Comparison of ENCODE assay signal across 16 cellular contexts in the genomic region with DNA sequence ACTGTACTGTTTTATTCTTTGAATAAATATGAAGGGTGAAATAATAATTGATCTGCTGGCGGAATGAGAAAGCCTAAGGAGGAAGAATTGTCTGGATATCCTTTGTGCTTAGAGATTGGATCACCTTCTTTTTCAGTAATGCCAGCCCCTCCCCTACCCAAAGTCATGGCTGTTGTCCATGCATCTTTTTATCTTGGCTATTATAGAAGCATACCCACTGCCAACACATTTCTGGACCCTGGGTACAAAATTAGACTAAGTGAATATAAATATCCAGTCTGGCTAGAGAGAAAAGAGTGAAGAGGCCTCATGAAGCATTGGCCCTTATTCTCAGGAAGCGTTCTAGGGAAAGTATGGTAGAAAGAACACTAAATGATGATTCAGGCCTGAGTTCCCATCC. TPM values are rescaled to one million over a fixed set of nuclear protein-coding genes. Genes with fewer than 3 reads are reported as not detected.
A peak's percentile ranks its signal among the peaks of the same experiment; 100 is the strongest.
DNase-seq lines count a peak whose midpoint lies in the region; ATAC-seq, FAIRE-seq and TF ChIP-seq lines count a peak whose summit lies in the region.
"Had no signal": no experiment of that assay in that cellular context is flagged by ENCODE, and none has a peak within 500 bp of the region (broad histone marks: within the 10 kb centered on the region; RNA-seq: fewer than 3 reads in every experiment).

No MANE protein-coding gene starts in this region.

- no peak for FAIRE-seq in urothelium cell line (lab: Jason Lieb, UNC)
- FAIRE-seq: islet of Langerhans had no signal

- intact Hi-C loops in HCT116 (cut with micrococcal nuclease) (no loop called here), ascending aorta (cut with DNase I) (no loop called here)

- no peak for ATAC-seq in HCT116
- ATAC-seq in gastroesophageal sphincter, result no peak
- ATAC-seq in HG03432 (IDR thresholded peaks at IDR 0.05; ENCODE audit: unreplicated experiment), result no peak
- ATAC-seq: activated T-cell treated with anti-CD3 and anti-CD28 coated beads, Interleukin-2, amount 50 U/mL, for 4 hours had no signal

- peaks cover 57 to 80% of the 10 kb centered on the region in 2 experiments for H3K4me1 ChIP-seq in HCT116 (ENCODE audit: control insufficient read depth in 1 of 2, insufficient read depth in 2 of 2, low read length in 2 of 2)
- H3K4me1 ChIP-seq in ascending aorta, result peaks cover 0 to 34% of the 10 kb centered on the region in 2 donors
- peaks cover 0 to 46% (median 11%) of the 10 kb centered on the region in 3 donors for H3K4me1 ChIP-seq in gastroesophageal sphincter
- H3K4me1 ChIP-seq in skeletal muscle tissue (ENCODE audit: control insufficient read depth in 3 of 3, insufficient read depth in 3 of 3, low read length in 3 of 3), result peaks cover 12 to 21% (median 13%) of the 10 kb centered on the region in 3 donors
- H3K4me1 ChIP-seq: Peyer's patch had no signal

- RAD21 ChIA-PET in HCT116 (lab: Charles Lee; ENCODE audit: low non-redundant PET in 1 of 2, low total read pairs in 2 of 2, uncharacterized antibody in 2 of 2, unreplicated experiment in 2 of 2), result no interaction called here

- no peak for TF ChIP-seq EP300 in gastroesophageal sphincter (IDR thresholded peaks at IDR 0.05)

- H3K36me3 ChIP-seq in HCT116 (ENCODE audit: control insufficient read depth in 1 of 2, insufficient read depth in 2 of 2, low read length in 2 of 2) (no peaks in the 10 kb centered on the region), ascending aorta (no peaks in the 10 kb centered on the region), gastroesophageal sphincter (no peaks in the 10 kb centered on the region), skeletal muscle tissue (ENCODE audit: control insufficient read depth in 3 of 3, insufficient read depth in 3 of 3, low read length in 3 of 3) (no peaks in the 10 kb centered on the region)
- H3K36me3 ChIP-seq: Peyer's patch had no signal

- CTCF ChIA-PET in HCT116 (lab: Charles Lee), result no interaction called here

- H3K9ac ChIP-seq in HCT116 (ENCODE audit: low read length) (0 out of 2 replicates have a peak overlapping the region, but pooled peaks have one; percentile 9), skeletal muscle tissue (ENCODE audit: low read depth in 1 of 3, low read length in 3 of 3) (no peak overlapping the region)

- TF ChIP-seq POLR2A in HCT116 (IDR thresholded peaks at IDR 0.05; ENCODE audit: borderline replicate concordance, extremely low read depth, insufficient read depth, insufficient read length) (no peak), gastroesophageal sphincter (IDR thresholded peaks at IDR 0.05) (no peak)

- no peaks in the 10 kb centered on the region for H4K20me1 ChIP-seq in HCT116 (ENCODE audit: insufficient read depth)

- H3K9me2 ChIP-seq in HCT116 (ENCODE audit: insufficient read depth), result no peaks in the 10 kb centered on the region

- peak overlapping the region; percentile 69 for H3K4me2 ChIP-seq in HCT116 (ENCODE audit: low read length)

- H3K27me3 ChIP-seq in HCT116 (ENCODE audit: insufficient read depth, low read length) (no peaks in the 10 kb centered on the region), ascending aorta (no peaks in the 10 kb centered on the region), gastroesophageal sphincter (no peaks in the 10 kb centered on the region), skeletal muscle tissue (ENCODE audit: control insufficient read depth in 3 of 3, insufficient read depth in 3 of 3, low read length in 3 of 3) (no peaks in the 10 kb centered on the region)
- H3K27me3 ChIP-seq: Peyer's patch had no signal

- no TSS peak for BruUV-seq in HCT116 (replicated peaks; lab: Mats Ljungman, UMichigan)

- H3K9me3 ChIP-seq in HCT116 (ENCODE audit: control insufficient read depth in 1 of 2, insufficient read depth in 1 of 2, low read depth in 1 of 2, low read length in 2 of 2) (no peaks in the 10 kb centered on the region), ascending aorta (no peaks in the 10 kb centered on the region), gastroesophageal sphincter (no peaks in the 10 kb centered on the region), skeletal muscle tissue (ENCODE audit: control insufficient read depth in 3 of 3, low read length in 3 of 3) (no peaks in the 10 kb centered on the region)
- H3K9me3 ChIP-seq: Peyer's patch had no signal

- no peak for TF ChIP-seq CTCF in HCT116 (IDR thresholded peaks at IDR 0.05 in 2 of 3, conservative IDR thresholded peaks at IDR 0.05 in 1 of 3; ENCODE audit: borderline replicate concordance in 1 of 3, insufficient read depth in 1 of 3, low read depth in 2 of 3, low read length in 2 of 3)
- TF ChIP-seq CTCF in ascending aorta (IDR thresholded peaks at IDR 0.05), result no peak
- no peak for TF ChIP-seq CTCF in gastroesophageal sphincter (IDR thresholded peaks at IDR 0.05)

- H2AFZ ChIP-seq in HCT116 (ENCODE audit: low read depth, low read length, poor library complexity, severe bottlenecking), result no peak overlapping the region

- H3K79me2 ChIP-seq in HCT116 (ENCODE audit: insufficient read depth, low read length), result peaks cover 92% of the 10 kb centered on the region

- 0 out of 2 replicates have a peak overlapping the region, but pooled peaks have one; percentile 56 for H3K27ac ChIP-seq in HCT116 (ENCODE audit: low read depth, low read length)
- peak overlapping the region; percentile 4 to 33 for H3K27ac ChIP-seq in ascending aorta
- peak overlapping the region in 3 of 4 donors; percentile 31 to 66 (median 61) for H3K27ac ChIP-seq in gastroesophageal sphincter
- H3K27ac ChIP-seq in skeletal muscle tissue (ENCODE audit: low read depth, low read length), result peak overlapping the region; percentile 25

- TF ChIP-seq RAD21 in HCT116 (IDR thresholded peaks at IDR 0.05; ENCODE audit: low read depth), result no peak

- POLR2A ChIA-PET in HCT116 (lab: Charles Lee), result no interaction called here

- WGBS in gastroesophageal sphincter (ENCODE audit: low coverage in 1 of 2), 2 donors, result 32 to 51% methylated on average over 2 of the region's 2 CpGs

- H3K4me3 ChIP-seq in HCT116 (replicated peaks in 1 of 2; ENCODE audit: low read depth in 1 of 2, low read length in 2 of 2), result no peak overlapping the region; a peak in 1 of 4 replicates
- no peak overlapping the region for H3K4me3 ChIP-seq in ascending aorta
- H3K4me3 ChIP-seq in gastroesophageal sphincter, result no peak overlapping the region
- peak overlapping the region in 1 of 3 donors; percentile 34 for H3K4me3 ChIP-seq in skeletal muscle tissue (ENCODE audit: low read length in 3 of 3)
- H3K4me3 ChIP-seq: Peyer's patch had no signal

- DNase-seq in HCT116 (ENCODE audit: low read depth, low spot score) (no peak), ascending aorta (ENCODE audit: low spot score in 2 of 2) (no peak), mesenteric fat pad (ENCODE audit: low spot score) (no peak), SHP77 (lab: John Stamatoyannopoulos, UW) (no peak), urothelium cell line (ENCODE audit: low spot score) (no peak)
- DNase-seq: activated naive CD4-positive, alpha-beta T cell treated with anti-CD3 and anti-CD28 coated beads, Interleukin-2, amount 10 ng/mL, durations not matched to agents 7 days and 5 days; activated T-cell treated with anti-CD3 and anti-CD28 coated beads, Interleukin-2, amount 50 U/mL, for 4 hours; naive B cell; NCI-H146; Peyer's patch; stimulated activated CD8-positive, alpha-beta memory T cell treated with anti-CD3 and anti-CD28 coated beads, Interleukin-4, amount 100 ng/mL, for 48 hours; T1000 had no signal

TF ChIP-seq in HCT116, 20 proteins besides CTCF, POLR2A, EP300 and RAD21:
- TF ChIP-seq ELF1 (IDR thresholded peaks at IDR 0.05; ENCODE audit: borderline replicate concordance, low read depth), result no peak
- TF ChIP-seq, protein P1, sequence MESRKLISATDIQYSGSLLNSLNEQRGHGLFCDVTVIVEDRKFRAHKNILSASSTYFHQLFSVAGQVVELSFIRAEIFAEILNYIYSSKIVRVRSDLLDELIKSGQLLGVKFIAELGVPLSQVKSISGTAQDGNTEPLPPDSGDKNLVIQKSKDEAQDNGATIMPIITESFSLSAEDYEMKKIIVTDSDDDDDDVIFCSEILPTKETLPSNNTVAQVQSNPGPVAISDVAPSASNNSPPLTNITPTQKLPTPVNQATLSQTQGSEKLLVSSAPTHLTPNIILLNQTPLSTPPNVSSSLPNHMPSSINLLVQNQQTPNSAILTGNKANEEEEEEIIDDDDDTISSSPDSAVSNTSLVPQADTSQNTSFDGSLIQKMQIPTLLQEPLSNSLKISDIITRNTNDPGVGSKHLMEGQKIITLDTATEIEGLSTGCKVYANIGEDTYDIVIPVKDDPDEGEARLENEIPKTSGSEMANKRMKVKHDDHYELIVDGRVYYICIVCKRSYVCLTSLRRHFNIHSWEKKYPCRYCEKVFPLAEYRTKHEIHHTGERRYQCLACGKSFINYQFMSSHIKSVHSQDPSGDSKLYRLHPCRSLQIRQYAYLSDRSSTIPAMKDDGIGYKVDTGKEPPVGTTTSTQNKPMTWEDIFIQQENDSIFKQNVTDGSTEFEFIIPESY (IDR thresholded peaks at IDR 0.05; ENCODE audit: extremely low read depth, insufficient replicate concordance, low read length), result no peak
- no peak for TF ChIP-seq SRF (IDR thresholded peaks at IDR 0.05; ENCODE audit: low read depth)
- TF ChIP-seq CEBPB (IDR thresholded peaks at IDR 0.05; ENCODE audit: low read depth), result no peak
- TF ChIP-seq FOSL1 (IDR thresholded peaks at IDR 0.05; ENCODE audit: low read depth), result no peak
- TF ChIP-seq EZH2 (IDR thresholded peaks at IDR 0.05), result no peak
- TF ChIP-seq SIN3A (IDR thresholded peaks at IDR 0.05; ENCODE audit: low read depth), result no peak
- no peak for TF ChIP-seq EGR1 (IDR thresholded peaks at IDR 0.05; ENCODE audit: low read depth)

RNA-seq across cellular contexts. Expression of gene AK4, which starts 28.1 kb away (rescaled TPM):
- total RNA-seq in HCT116 (2021; ENCODE audit: unreplicated experiment) (51.5 TPM), ascending aorta (29.5 TPM), gastroesophageal sphincter (10 to 100 TPM; 39.6 to 72.7 (median 60.7) TPM), skeletal muscle tissue (6.8 TPM), mesenteric fat pad (101 TPM)
- polyA plus RNA-seq in HCT116 (2012), result 42.9 and 53.4 TPM in 2 replicates
